ENCODE assay signal across 11 cellular contexts in the genomic region with DNA sequence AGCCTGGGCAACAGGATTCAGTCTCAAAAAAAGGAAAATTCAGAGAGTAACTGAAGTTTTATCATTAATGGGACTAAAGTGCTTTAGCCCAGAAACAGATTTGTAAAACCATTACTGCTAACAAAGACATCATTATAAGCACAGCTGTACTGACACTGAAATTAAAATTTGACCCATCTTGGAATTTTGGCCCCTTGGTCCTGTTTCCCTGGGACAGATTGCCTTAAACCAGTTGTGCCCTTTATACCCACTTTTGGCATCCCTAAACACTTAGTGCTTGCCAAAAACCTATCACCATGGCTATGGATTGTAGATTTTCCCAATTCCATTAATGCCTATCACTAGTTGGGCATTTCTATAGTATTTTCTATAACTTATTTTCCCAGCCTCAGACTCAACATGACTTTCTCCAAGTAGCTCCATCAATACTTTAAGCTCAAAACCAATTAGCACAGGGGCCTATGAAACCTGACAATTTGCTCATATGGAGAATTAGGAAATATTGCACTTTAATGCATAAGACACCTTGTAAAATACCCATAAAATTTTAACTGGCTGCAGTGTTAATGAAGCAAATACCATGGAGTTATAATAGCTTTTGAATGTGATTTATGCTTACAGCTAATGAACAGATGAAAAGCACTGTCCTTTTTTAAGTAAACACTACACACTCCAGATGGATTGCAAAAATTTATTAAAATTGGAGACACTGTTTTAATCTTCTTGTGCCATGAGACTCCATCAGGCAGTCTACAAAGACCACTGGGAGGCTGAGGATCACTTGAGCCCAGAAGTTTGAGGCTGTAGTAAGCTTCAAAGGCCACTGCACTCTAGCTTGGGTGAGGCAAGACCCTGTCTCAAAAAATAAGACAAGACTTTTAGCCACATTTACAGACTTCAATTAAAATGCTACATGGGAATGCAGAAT. TPM values are rescaled to one million over a fixed set of nuclear protein-coding genes. Genes with fewer than 3 reads are reported as not detected.
DNase-seq lines count a peak whose midpoint lies in the region; ATAC-seq, FAIRE-seq and TF ChIP-seq lines count a peak whose summit lies in the region.
"Had no signal": no experiment of that assay in that cellular context is flagged by ENCODE, and none has a peak within 500 bp of the region (broad histone marks: within the 10 kb centered on the region; RNA-seq: fewer than 3 reads in every experiment).

No MANE protein-coding gene starts in this region.

- H3K4me3 Mint-ChIP-seq in effector memory CD8-positive, alpha-beta T cell, result peak overlapping the region; percentile 19 to 88

- H3K9me3 ChIP-seq in A549 (no peaks in the 10 kb centered on the region), DOHH2 (ENCODE audit: control insufficient read depth, insufficient read depth, low read length) (no peaks in the 10 kb centered on the region), Panc1 (ENCODE audit: control insufficient read depth, insufficient read depth, low read depth, low read length) (no peaks in the 10 kb centered on the region)

- peaks cover 89% of the 10 kb centered on the region for H3F3A ChIP-seq in DOHH2 (ENCODE audit: control insufficient read depth, insufficient read depth)

- peak overlapping the region; percentile 97; the same call in 1 of the 3 replicates for H3K4me3 ChIP-seq in A549
- peak overlapping the region; percentile 96 for H3K4me3 ChIP-seq in DOHH2 (ENCODE audit: low read length)
- H3K4me3 ChIP-seq in Panc1 (ENCODE audit: low read depth in 2 of 2, low read length in 2 of 2), result 0 out of 4 replicates have a peak overlapping the region, but pooled peaks of 1 of the 2 experiments have one; percentile 1

- intact Hi-C loops in Panc1 (cut with micrococcal nuclease; ENCODE audit: unreplicated experiment), result no loop called here

- TF ChIP-seq RAD21 in A549 (conservative IDR thresholded peaks at IDR 0.05 in 1 of 2, IDR thresholded peaks at IDR 0.05 in 1 of 2), result no peak

- no peak for TF ChIP-seq POLR2A in A549 (IDR thresholded peaks at IDR 0.05; ENCODE audit: low read length)

- H3K9me3 Mint-ChIP-seq in effector memory CD8-positive, alpha-beta T cell, result no peaks in the 10 kb centered on the region

- POLR2A ChIA-PET in A549 (lab: Yijun Ruan, JAX) (no interaction called here), Panc1 (lab: Charles Lee) (interaction anchor here (0.6 kb wide), 2 partner anchors 37 to 40 kb away, joined by 3 to 7 read pairs; no protein-coding TSS in a partner anchor)

- DNase-seq in A549 (ENCODE audit: low read depth in 1 of 2, low spot score in 1 of 2) (no peak), Panc1 (ENCODE audit: low read depth, low spot score) (no peak), DMS153 (lab: John Stamatoyannopoulos, UW) (no peak), NCI-H2196 treated with DMSO at 0.1 percent for 48 hours (lab: John Stamatoyannopoulos, UW; ENCODE audit: unreplicated experiment) (no peak)
- no peak for DNase-seq in effector memory CD8-positive, alpha-beta T cell
- DNase-seq: NCI-H146, SHP77 treated with DMSO at 0.1 percent for 48 hours had no signal

- H3K79me2 ChIP-seq in DOHH2 (ENCODE audit: control insufficient read depth, low read length), result peaks cover 37% of the 10 kb centered on the region

- H3K27ac ChIP-seq in A549 (peak overlapping the region in 1 of 2 experiments; percentile 97; a peak in 3 of 6 replicates), DOHH2 (ENCODE audit: low read depth, low read length) (peak overlapping the region; percentile 94), Panc1 (ENCODE audit: low read length) (peak overlapping the region; percentile 96; the same call in 1 of the 2 replicates)

- CTCF ChIA-PET in A549 (lab: Yijun Ruan, JAX), result interaction anchor here (0.9 to 1.4 kb wide), 2 partner anchors 354 to 434 kb away, joined by 3 to 5 read pairs; no protein-coding TSS in a partner anchor
- CTCF ChIA-PET in Panc1 (lab: Charles Lee), result no interaction called here

- H3K27ac Mint-ChIP-seq in effector memory CD8-positive, alpha-beta T cell, result peak overlapping the region; percentile 88 to 96

- H3K4me1 ChIP-seq in A549, result peaks cover 24% of the 10 kb centered on the region
- H3K4me1 ChIP-seq in DOHH2 (ENCODE audit: control insufficient read depth, low read length), result peaks cover 43% of the 10 kb centered on the region
- peaks cover 26% of the 10 kb centered on the region for H3K4me1 ChIP-seq in Panc1 (ENCODE audit: control insufficient read depth, insufficient read depth, low read length)

- peaks cover 78% of the 10 kb centered on the region for H3K36me3 ChIP-seq in DOHH2 (ENCODE audit: control insufficient read depth, low read length)
- H3K36me3 ChIP-seq in Panc1 (ENCODE audit: control insufficient read depth, insufficient read depth, low read length), result peaks cover 42% of the 10 kb centered on the region

- ATAC-seq in A549 (no peak), Panc1 (no peak), GM18517 (IDR thresholded peaks at IDR 0.05; ENCODE audit: unreplicated experiment) (no peak), HG03025 (IDR thresholded peaks at IDR 0.05; ENCODE audit: low FRiP score, unreplicated experiment) (no peak)
- no peak for ATAC-seq in effector memory CD8-positive, alpha-beta T cell (replicated peaks)

- FAIRE-seq in A549 (lab: Jason Lieb, UNC), result no peak

- peaks cover 73% of the 10 kb centered on the region for H3K36me3 Mint-ChIP-seq in effector memory CD8-positive, alpha-beta T cell (ENCODE audit: insufficient read depth)

- peak overlapping the region; percentile 78 for H3K4me2 ChIP-seq in A549
- H3K4me2 ChIP-seq in DOHH2 (ENCODE audit: low read length), result peak overlapping the region; percentile 70

- TF ChIP-seq CTCF in A549 (IDR thresholded peaks at IDR 0.05) (no peak), DOHH2 (IDR thresholded peaks at IDR 0.05; ENCODE audit: low read depth, low read length, poor library complexity, severe bottlenecking) (no peak), Panc1 (IDR thresholded peaks at IDR 0.05) (no peak)

- peaks cover 38 to 39% of the 10 kb centered on the region in 2 donors for H3K4me1 Mint-ChIP-seq in effector memory CD8-positive, alpha-beta T cell (ENCODE audit: low read depth in 2 of 2)

- H3K27me3 Mint-ChIP-seq in effector memory CD8-positive, alpha-beta T cell, result no peaks in the 10 kb centered on the region

- H3K27me3 ChIP-seq in DOHH2 (ENCODE audit: control insufficient read depth, low read length), result no peaks in the 10 kb centered on the region
- H3K27me3 ChIP-seq in Panc1 (ENCODE audit: control insufficient read depth, insufficient read depth, low read length), result no peaks in the 10 kb centered on the region

- TF ChIP-seq EP300 in A549 (IDR thresholded peaks at IDR 0.05), result no peak

- in situ Hi-C loops in Panc1 (cut with HindIII; ENCODE audit: low pct_unique_long_range_greater_than_20kb, low sequenced_read_pairs), result no loop called here

- H4K20me1 ChIP-seq in DOHH2 (ENCODE audit: control insufficient read depth, insufficient read depth, low read depth, low read length), result peaks cover 31% of the 10 kb centered on the region; the same call in 1 of the 2 replicates

- H3K9me2 ChIP-seq in DOHH2 (replicated peaks; ENCODE audit: control insufficient read depth, low read length), result no peaks in the 10 kb centered on the region

- no TSS peak for BruUV-seq in Panc1 (replicated peaks; lab: Mats Ljungman, UMichigan)

TF ChIP-seq in A549, 52 proteins besides CTCF, POLR2A, EP300 and RAD21 (continues in another document):
- no peak for TF ChIP-seq BHLHE40 (IDR thresholded peaks at IDR 0.05; ENCODE audit: low read depth, low read length)

RNA-seq across cellular contexts. Expression of a gene that starts 4.3 kb away (rescaled TPM):
- 1,735 and 1,903 TPM in 2 replicates for polyA plus RNA-seq in A549 (2011; rRNA removed)
- polyA plus RNA-seq in A549 (2012; cell fraction: cytosol; rRNA removed), result 363 and 466 TPM in 2 replicates
- 357 and 566 TPM in 2 replicates for polyA plus RNA-seq in A549 (2012; cell fraction: nucleus; rRNA removed)
- 376 to 421 TPM (median 410 TPM) in 3 replicates for polyA plus RNA-seq in A549 (2017; fragmentation: RNase III; extraction: RNeasy Plus Mini Kit Qiagen cat#74134 plus additional on column Dnase treatment)
- 384 and 446 TPM in 2 replicates for polyA minus RNA-seq in A549 (2011; rRNA and poly(A)+ RNA removed)
- 236 TPM for total RNA-seq in Panc1 (2021; ENCODE audit: unreplicated experiment)
- polyA plus RNA-seq in Panc1 (2012; ENCODE audit: insufficient read length), result 157 TPM

RNA-seq across cellular contexts. Expression of a gene that starts 4.7 kb away (rescaled TPM):
- 3.0 TPM in 2 replicates for polyA plus RNA-seq in A549 (2011; rRNA removed)
- 0.33 and 0.60 TPM in 2 replicates for polyA plus RNA-seq in A549 (2012; cell fraction: cytosol; rRNA removed)
- polyA plus RNA-seq in A549 (2012; cell fraction: nucleus; rRNA removed), result 0.52 and 0.72 TPM in 2 replicates
- polyA plus RNA-seq in A549 (2017; fragmentation: RNase III; extraction: RNeasy Plus Mini Kit Qiagen cat#74134 plus additional on column Dnase treatment), result 1.0 to 1.3 TPM (median 1.1 TPM) in 3 replicates
- polyA minus RNA-seq in A549 (2011; rRNA and poly(A)+ RNA removed), result 13.4 and 15.1 TPM in 2 replicates
- total RNA-seq in Panc1 (2021; ENCODE audit: unreplicated experiment), result 11.6 TPM
- polyA plus RNA-seq in Panc1 (2012; ENCODE audit: insufficient read length), result 1.7 TPM

RNA-seq across cellular contexts. Expression of a gene that starts 38.8 kb away (rescaled TPM):
- polyA plus RNA-seq in A549 (2011; rRNA removed) (15.6 and 20.2 TPM in 2 replicates), A549 (2017; fragmentation: RNase III; extraction: RNeasy Plus Mini Kit Qiagen cat#74134 plus additional on column Dnase treatment) (10.8 to 12.5 TPM (median 11.3 TPM) in 3 replicates)
- 5.8 and 6.4 TPM in 2 replicates for polyA plus RNA-seq in A549 (2012; cell fraction: cytosol; rRNA removed)
- 2.6 and 3.2 TPM in 2 replicates for polyA plus RNA-seq in A549 (2012; cell fraction: nucleus; rRNA removed)
- 12.7 and 15.4 TPM in 2 replicates for polyA minus RNA-seq in A549 (2011; rRNA and poly(A)+ RNA removed)
- total RNA-seq in Panc1 (2021; ENCODE audit: unreplicated experiment), result 28.7 TPM
- polyA plus RNA-seq in Panc1 (2012; ENCODE audit: insufficient read length), result 5.6 TPM

RNA-seq across cellular contexts. Expression of a gene that starts 39.0 kb away (rescaled TPM):
- polyA plus RNA-seq in A549 (2011; rRNA removed) (67.0 and 70.4 TPM in 2 replicates), A549 (2017; fragmentation: RNase III; extraction: RNeasy Plus Mini Kit Qiagen cat#74134 plus additional on column Dnase treatment) (42.9 to 43.3 TPM (median 43.1 TPM) in 3 replicates)
- polyA plus RNA-seq in A549 (2012; cell fraction: cytosol; rRNA removed), result 25.1 and 26.1 TPM in 2 replicates
- 19.9 and 31.3 TPM in 2 replicates for polyA plus RNA-seq in A549 (2012; cell fraction: nucleus; rRNA removed)
- polyA minus RNA-seq in A549 (2011; rRNA and poly(A)+ RNA removed), result 50.1 and 53.4 TPM in 2 replicates
- total RNA-seq in Panc1 (2021; ENCODE audit: unreplicated experiment), result 28.8 TPM
- 13.8 TPM for polyA plus RNA-seq in Panc1 (2012; ENCODE audit: insufficient read length)

RNA-seq across cellular contexts. Expression of a gene that starts 53.6 kb away (rescaled TPM):
- polyA plus RNA-seq in A549 (2011; rRNA removed), result 0.13 and 0.15 TPM in 2 replicates
- polyA plus RNA-seq in A549 (2012; cell fraction: cytosol; rRNA removed), result 0.04 and 0.05 TPM in 2 replicates
- polyA plus RNA-seq in A549 (2012; cell fraction: nucleus; rRNA removed), result 0.20 TPM in 1 of 2 replicates, not detected in the other
- 0.05 to 0.13 TPM (median 0.05 TPM) in 3 replicates for polyA plus RNA-seq in A549 (2017; fragmentation: RNase III; extraction: RNeasy Plus Mini Kit Qiagen cat#74134 plus additional on column Dnase treatment)
- not detected in 2 replicates for polyA minus RNA-seq in A549 (2011; rRNA and poly(A)+ RNA removed)
- 0.64 TPM for total RNA-seq in Panc1 (2021; ENCODE audit: unreplicated experiment)
- polyA plus RNA-seq in Panc1 (2012; ENCODE audit: insufficient read length), result not detected
- total RNA-seq: Daoy had no signal
